9 cellular contexts compared by ENCODE assay signal in genomic region chr11:30917859-30918478, GRCh38.
DNase-seq lines count a peak whose midpoint lies in the region; ATAC-seq, FAIRE-seq and TF ChIP-seq lines count a peak whose summit lies in the region.
"Had no signal": no experiment of that assay in that cellular context is flagged by ENCODE, and none has a peak within 500 bp of the region (broad histone marks: within the 10 kb centered on the region; RNA-seq: fewer than 3 reads in every experiment).

No MANE protein-coding gene starts in this region.

- H3F3A ChIP-seq in neural cell (ENCODE audit: insufficient read depth, low read length, poor library complexity, severe bottlenecking) = no peaks in the 10 kb centered on the region

- ATAC-seq in GM21360 (IDR thresholded peaks at IDR 0.05; ENCODE audit: unreplicated experiment) = peak; percentile 61
- peak; percentile 73; the same call in 1 of the 2 replicates for ATAC-seq in Panc1
- ATAC-seq: activated T-cell treated with anti-CD3 and anti-CD28 coated beads, Interleukin-2, amount 50 U/mL, for 72 hours had no signal

- no peaks in the 10 kb centered on the region for H3K4me1 Mint-ChIP-seq in activated T-helper 1 cell treated with anti-CD3 and anti-CD28 coated beads, Interleukin-12 subunit alpha, Interleukin-12 subunit beta, Interleukin-2, Interleukin-4 antibody, amounts not matched to agents 30 ng/mL and 10 ng/mL and 1 ng/mL, durations not matched to agents 14 hours and 24 hours and 36 hours (ENCODE audit: low read depth)

- BruUV-seq in Panc1 (replicated peaks; lab: Mats Ljungman, UMichigan) = no TSS peak

- no peak for TF ChIP-seq POLR2A in esophagus muscularis mucosa (IDR thresholded peaks at IDR 0.05; ENCODE audit: low read depth)

- peak; percentile 92 for TF ChIP-seq RAD21 in neural cell (conservative IDR thresholded peaks at IDR 0.05)

- no peak overlapping the region for H3K4me3 Mint-ChIP-seq in activated T-helper 1 cell treated with anti-CD3 and anti-CD28 coated beads, Interleukin-12 subunit alpha, Interleukin-12 subunit beta, Interleukin-2, Interleukin-4 antibody, amounts not matched to agents 30 ng/mL and 10 ng/mL and 1 ng/mL, durations not matched to agents 14 hours and 24 hours and 36 hours
- H3K4me3 Mint-ChIP-seq: activated T-cell treated with anti-CD3 and anti-CD28 coated beads, Interleukin-2, amount 50 U/mL, for 72 hours had no signal

- POLR2A ChIA-PET in Panc1 (lab: Charles Lee) = no interaction called here

- H3K27ac ChIP-seq in Panc1 (ENCODE audit: low read length) (no peak overlapping the region), esophagus muscularis mucosa (replicated peaks in 1 of 4) (no peak overlapping the region), neural cell (ENCODE audit: low read length) (no peak overlapping the region)

- DNase-seq in KBM-7 = peak; percentile 59
- DNase-seq in Panc1 (ENCODE audit: low read depth, low spot score) = peak; percentile 17
- no peak for DNase-seq in esophagus muscularis mucosa (ENCODE audit: extremely low spot score)
- DNase-seq in stimulated activated CD4-positive, alpha-beta T cell treated with anti-CD3 and anti-CD28 coated beads, Interleukin-4, amount 100 ng/mL, for 24 hours = no peak
- no peak for DNase-seq in activated T-helper 1 cell treated with anti-CD3 and anti-CD28 coated beads, Interleukin-12 subunit alpha, Interleukin-12 subunit beta, Interleukin-2, Interleukin-4 antibody, amounts not matched to agents 30 ng/mL and 10 ng/mL and 1 ng/mL, durations not matched to agents 14 hours and 24 hours and 36 hours (ENCODE audit: low spot score)

- intact Hi-C loops in Panc1 (cut with micrococcal nuclease; ENCODE audit: unreplicated experiment) = loop anchor here (1.0 to 5.0 kb wide), 2 partner anchors 556 to 572 kb away; no protein-coding TSS in a partner anchor
- intact Hi-C loops in esophagus muscularis mucosa (cut with DNase I) = loop anchor here (2.0 kb wide), 1 partner anchor 573 kb away; no protein-coding TSS in a partner anchor
- intact Hi-C loops in activated T-helper 1 cell treated with anti-CD3 and anti-CD28 coated beads, Interleukin-12 subunit alpha, Interleukin-12 subunit beta, Interleukin-2, Interleukin-4 antibody, amounts not matched to agents 30 ng/mL and 10 ng/mL and 1 ng/mL, durations not matched to agents 14 hours and 24 hours and 36 hours (cut with micrococcal nuclease) = loop anchor here (1.0 to 5.0 kb wide), 3 partner anchors 572 to 1576 kb away; no protein-coding TSS in a partner anchor

- no peaks in the 10 kb centered on the region for H3K9me2 ChIP-seq in neural cell (ENCODE audit: insufficient read depth, low read length)

- H3K9me3 Mint-ChIP-seq in activated T-helper 1 cell treated with anti-CD3 and anti-CD28 coated beads, Interleukin-12 subunit alpha, Interleukin-12 subunit beta, Interleukin-2, Interleukin-4 antibody, amounts not matched to agents 30 ng/mL and 10 ng/mL and 1 ng/mL, durations not matched to agents 14 hours and 24 hours and 36 hours = no peaks in the 10 kb centered on the region
- H3K9me3 Mint-ChIP-seq: activated T-cell treated with anti-CD3 and anti-CD28 coated beads, Interleukin-2, amount 50 U/mL, for 72 hours had no signal

- no peaks in the 10 kb centered on the region for H3K4me1 ChIP-seq in Panc1 (ENCODE audit: control insufficient read depth, insufficient read depth, low read length)
- H3K4me1 ChIP-seq in esophagus muscularis mucosa = peaks cover 0 to 6% (median 2%) of the 10 kb centered on the region in 4 donors

- peak; percentile 69; the same call in 1 of the 2 replicates for TF ChIP-seq CTCF in Panc1 (IDR thresholded peaks at IDR 0.05)
- peak; percentile 67 to 76 (median 74) for TF ChIP-seq CTCF in esophagus muscularis mucosa (IDR thresholded peaks at IDR 0.05)
- peak; percentile 90 for TF ChIP-seq CTCF in neural cell (IDR thresholded peaks at IDR 0.05; ENCODE audit: poor library complexity, severe bottlenecking)

- no peaks in the 10 kb centered on the region for H3K36me3 Mint-ChIP-seq in activated T-helper 1 cell treated with anti-CD3 and anti-CD28 coated beads, Interleukin-12 subunit alpha, Interleukin-12 subunit beta, Interleukin-2, Interleukin-4 antibody, amounts not matched to agents 30 ng/mL and 10 ng/mL and 1 ng/mL, durations not matched to agents 14 hours and 24 hours and 36 hours (ENCODE audit: low read depth)

- no peak overlapping the region for H3K4me3 ChIP-seq in Panc1 (ENCODE audit: low read depth in 2 of 2, low read length in 2 of 2)
- H3K4me3 ChIP-seq in esophagus muscularis mucosa = no peak overlapping the region
- H3K4me3 ChIP-seq in neural cell (ENCODE audit: low read length) = no peak overlapping the region

- no peak overlapping the region for H2AFZ ChIP-seq in neural cell (ENCODE audit: low read depth, low read length)

- H3K9me3 ChIP-seq in Panc1 (ENCODE audit: control insufficient read depth, insufficient read depth, low read depth, low read length) (no peaks in the 10 kb centered on the region), esophagus muscularis mucosa (no peaks in the 10 kb centered on the region), neural cell (ENCODE audit: low read length) (no peaks in the 10 kb centered on the region)

- H4K20me1 ChIP-seq in neural cell (ENCODE audit: insufficient read depth) = no peaks in the 10 kb centered on the region

- no peak for TF ChIP-seq EP300 in esophagus muscularis mucosa (IDR thresholded peaks at IDR 0.05)
- no peak for TF ChIP-seq EP300 in neural cell (conservative IDR thresholded peaks at IDR 0.05; ENCODE audit: poor library complexity, severe bottlenecking)

- no peak overlapping the region for H3K27ac Mint-ChIP-seq in activated T-helper 1 cell treated with anti-CD3 and anti-CD28 coated beads, Interleukin-12 subunit alpha, Interleukin-12 subunit beta, Interleukin-2, Interleukin-4 antibody, amounts not matched to agents 30 ng/mL and 10 ng/mL and 1 ng/mL, durations not matched to agents 14 hours and 24 hours and 36 hours
- H3K27ac Mint-ChIP-seq: activated T-cell treated with anti-CD3 and anti-CD28 coated beads, Interleukin-2, amount 50 U/mL, for 72 hours had no signal

- 19% methylated on average over 6 of the region's 6 CpGs for WGBS in esophagus muscularis mucosa

- H3K36me3 ChIP-seq in Panc1 (ENCODE audit: control insufficient read depth, insufficient read depth, low read length) = no peaks in the 10 kb centered on the region
- H3K36me3 ChIP-seq in esophagus muscularis mucosa = no peaks in the 10 kb centered on the region
- no peaks in the 10 kb centered on the region for H3K36me3 ChIP-seq in neural cell (ENCODE audit: insufficient read depth, low read length)

- no peak overlapping the region for H3K4me2 ChIP-seq in neural cell (ENCODE audit: low read length)

- H3K27me3 ChIP-seq in Panc1 (ENCODE audit: control insufficient read depth, insufficient read depth, low read length) (no peaks in the 10 kb centered on the region; the same call in 1 of the 2 replicates), esophagus muscularis mucosa (peaks cover 0 to 8% (median 0%) of the 10 kb centered on the region in 4 donors), neural cell (ENCODE audit: insufficient read depth, low read depth, low read length) (no peaks in the 10 kb centered on the region)

- peaks cover 2% of the 10 kb centered on the region for H3K27me3 Mint-ChIP-seq in activated T-helper 1 cell treated with anti-CD3 and anti-CD28 coated beads, Interleukin-12 subunit alpha, Interleukin-12 subunit beta, Interleukin-2, Interleukin-4 antibody, amounts not matched to agents 30 ng/mL and 10 ng/mL and 1 ng/mL, durations not matched to agents 14 hours and 24 hours and 36 hours (ENCODE audit: insufficient read depth)

- CTCF ChIA-PET in Panc1 (lab: Charles Lee) = no interaction called here

- no peak overlapping the region for H3K9ac ChIP-seq in neural cell (ENCODE audit: low read length)

- no peaks in the 10 kb centered on the region for H3K79me2 ChIP-seq in neural cell (replicated peaks; ENCODE audit: insufficient read depth, low read length)

- FAIRE-seq in G401.6 (lab: Jason Lieb, UNC) = peak; percentile 94

- in situ Hi-C loops in KBM-7 (cut with MboI; ENCODE audit: low pct_unique_long_range_greater_than_20kb, low sequenced_read_pairs) = loop anchor here (25.0 kb wide), 1 partner anchor 556 kb away; no protein-coding TSS in a partner anchor
- in situ Hi-C loops in Panc1 (cut with HindIII; ENCODE audit: low pct_unique_long_range_greater_than_20kb, low sequenced_read_pairs) = no loop called here

TF ChIP-seq in neural cell, 6 proteins besides CTCF, POLR2A, EP300 and RAD21:
- TF ChIP-seq SMC3 (conservative IDR thresholded peaks at IDR 0.05; ENCODE audit: poor library complexity) = peak; percentile 90
- TF ChIP-seq REST (IDR thresholded peaks at IDR 0.05; ENCODE audit: borderline replicate concordance) = no peak

Comparison
In these comparisons a context has a peak if more than half of its experiments do, and no peak if none do; other contexts are left out.
1. DNase-seq: peak in KBM-7 (single experiment) and Panc1 (single experiment); none in esophagus muscularis mucosa (single experiment), stimulated activated CD4-positive, alpha-beta T cell treated with anti-CD3 and anti-CD28 coated beads, Interleukin-4, amount 100 ng/mL, for 24 hours (single experiment) and activated T-helper 1 cell treated with anti-CD3 and anti-CD28 coated beads, Interleukin-12 subunit alpha, Interleukin-12 subunit beta, Interleukin-2, Interleukin-4 antibody, amounts not matched to agents 30 ng/mL and 10 ng/mL and 1 ng/mL, durations not matched to agents 14 hours and 24 hours and 36 hours (single experiment).
2. Peak in every context shown above with its lines, with median percentiles within 50 percentile points of each other: CTCF ChIP-seq.